In the genomic region with DNA sequence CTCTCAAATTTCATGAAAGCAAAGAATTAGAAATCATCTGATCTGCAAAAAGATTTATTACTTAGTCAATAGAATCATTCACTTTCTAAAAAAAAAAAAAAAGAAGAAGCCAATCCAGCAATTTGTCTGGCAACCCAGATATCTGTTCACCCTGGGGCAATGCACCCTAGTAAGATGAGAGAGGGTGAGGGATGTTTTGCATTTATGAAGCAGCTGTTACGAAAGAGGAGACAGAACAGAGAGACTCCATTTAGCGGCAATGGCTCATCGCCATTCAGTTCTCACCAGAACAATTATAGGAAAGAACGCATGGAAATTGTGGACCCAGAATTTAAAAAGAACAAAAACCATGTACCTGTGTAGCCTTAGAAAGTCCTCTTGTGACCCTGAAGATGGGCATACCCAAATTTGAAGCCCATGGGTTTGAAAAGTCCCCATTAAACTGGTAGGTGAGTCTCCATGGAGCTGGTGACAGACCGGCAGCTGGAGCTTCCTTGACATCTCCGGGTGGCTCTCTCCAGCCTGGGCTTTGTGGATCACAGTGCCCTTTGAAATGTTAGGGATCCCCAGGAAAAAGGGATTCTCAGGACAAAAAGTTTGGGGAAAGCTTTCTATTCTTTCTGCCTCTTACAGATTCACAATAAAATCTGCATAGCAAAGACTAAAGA, we compare ENCODE assay signal across 28 cellular contexts. TPM values are rescaled to one million over a fixed set of nuclear protein-coding genes. Genes with fewer than 3 reads are reported as not detected.
"Had no signal": no experiment of that assay in that cellular context is flagged by ENCODE, and none has a peak within 500 bp of the region (broad histone marks: within the 10 kb centered on the region; RNA-seq: fewer than 3 reads in every experiment).

No MANE protein-coding gene starts in this region.

- H3K27ac Mint-ChIP-seq: activated CD4-positive, alpha-beta memory T cell treated with anti-CD3 and anti-CD28 coated beads for 36 hours; activated CD4-positive, alpha-beta T cell treated with anti-CD3 and anti-CD28 coated beads, Interleukin-2, amount 10 ng/mL, durations not matched to agents 24 days and 14 days; activated naive CD4-positive, alpha-beta T cell treated with anti-CD3 and anti-CD28 coated beads, Interleukin-2, amount 50 U/mL, for 24 hours; activated naive CD8-positive, alpha-beta T cell treated with anti-CD3 and anti-CD28 coated beads, Interleukin-2, amount 50 U/mL, for 24 hours; activated T-helper 17 cell treated with anti-CD3 and anti-CD28 coated beads, Interleukin-2, amount 50 U/mL, for 72 hours; dendritic cell treated with granulocyte-macrophage colony-stimulating factor and Interleukin-4, amounts not matched to agents 40 ng/mL and 50 ng/mL, for 4 days; nephron had no signal

- H3K36me3 ChIP-seq: esophagus squamous epithelium, gastrocnemius medialis, neutrophil, spleen, tibial nerve had no signal

- H3K4me3 ChIP-seq: esophagus squamous epithelium, gastrocnemius medialis, hepatocyte, spleen, tibial nerve had no signal

- H3K4me3 Mint-ChIP-seq: activated CD4-positive, alpha-beta memory T cell treated with anti-CD3 and anti-CD28 coated beads for 36 hours; activated CD4-positive, alpha-beta T cell treated with anti-CD3 and anti-CD28 coated beads, Interleukin-2, amount 10 ng/mL, durations not matched to agents 24 days and 14 days; activated naive CD4-positive, alpha-beta T cell treated with anti-CD3 and anti-CD28 coated beads, Interleukin-2, amount 50 U/mL, for 24 hours; activated naive CD8-positive, alpha-beta T cell treated with anti-CD3 and anti-CD28 coated beads, Interleukin-2, amount 50 U/mL, for 24 hours; activated T-helper 17 cell treated with anti-CD3 and anti-CD28 coated beads, Interleukin-2, amount 50 U/mL, for 72 hours; dendritic cell treated with granulocyte-macrophage colony-stimulating factor and Interleukin-4, amounts not matched to agents 40 ng/mL and 50 ng/mL, for 4 days; nephron had no signal

- H3K9me3 ChIP-seq: esophagus squamous epithelium, gastrocnemius medialis, neutrophil, tibial nerve had no signal

- H2AFZ ChIP-seq: hepatocyte, parathyroid adenoma had no signal

- H3K4me1 ChIP-seq: esophagus squamous epithelium, gastrocnemius medialis, parathyroid adenoma, spleen had no signal

- H3K79me2 ChIP-seq: hepatocyte, parathyroid adenoma had no signal

- H3K4me1 Mint-ChIP-seq: activated CD4-positive, alpha-beta T cell treated with anti-CD3 and anti-CD28 coated beads, Interleukin-2, amount 10 ng/mL, durations not matched to agents 24 days and 14 days; activated naive CD4-positive, alpha-beta T cell treated with anti-CD3 and anti-CD28 coated beads, Interleukin-2, amount 50 U/mL, for 24 hours; activated naive CD8-positive, alpha-beta T cell treated with anti-CD3 and anti-CD28 coated beads, Interleukin-2, amount 50 U/mL, for 24 hours; activated T-helper 17 cell treated with anti-CD3 and anti-CD28 coated beads, Interleukin-2, amount 50 U/mL, for 72 hours had no signal

- H3K4me2 ChIP-seq: hepatocyte had no signal

- H3K27ac ChIP-seq: epithelial cell of prostate, esophagus squamous epithelium, gastrocnemius medialis, hepatocyte, neutrophil, parathyroid adenoma, spleen, tibial nerve, VCaP had no signal

- H3K9me3 Mint-ChIP-seq: activated CD4-positive, alpha-beta T cell treated with anti-CD3 and anti-CD28 coated beads, Interleukin-2, amount 10 ng/mL, durations not matched to agents 24 days and 14 days; activated naive CD4-positive, alpha-beta T cell treated with anti-CD3 and anti-CD28 coated beads, Interleukin-2, amount 50 U/mL, for 24 hours; activated naive CD8-positive, alpha-beta T cell treated with anti-CD3 and anti-CD28 coated beads, Interleukin-2, amount 50 U/mL, for 24 hours; activated T-helper 17 cell treated with anti-CD3 and anti-CD28 coated beads, Interleukin-2, amount 50 U/mL, for 72 hours; dendritic cell treated with granulocyte-macrophage colony-stimulating factor and Interleukin-4, amounts not matched to agents 40 ng/mL and 50 ng/mL, for 4 days; nephron had no signal

- H3K27me3 ChIP-seq: esophagus squamous epithelium, gastrocnemius medialis, hepatocyte, neutrophil, spleen, tibial nerve had no signal

- H3K36me3 Mint-ChIP-seq: activated CD4-positive, alpha-beta memory T cell treated with anti-CD3 and anti-CD28 coated beads for 36 hours; activated naive CD4-positive, alpha-beta T cell treated with anti-CD3 and anti-CD28 coated beads, Interleukin-2, amount 50 U/mL, for 24 hours had no signal

- H3K9ac ChIP-seq: parathyroid adenoma had no signal

- DNase-seq: activated CD4-positive, alpha-beta memory T cell treated with anti-CD3 and anti-CD28 coated beads for 36 hours; activated CD4-positive, alpha-beta T cell treated with anti-CD3 and anti-CD28 coated beads, Interleukin-2, amount 10 ng/mL, durations not matched to agents 24 days and 14 days; activated CD8-positive, alpha-beta memory T cell treated with anti-CD3 and anti-CD28 coated beads, Interleukin-2, amount 50 U/mL, for 4 hours; activated gamma-delta T cell treated with Interleukin-2 at 50 U/mL for 16 hours; activated naive CD8-positive, alpha-beta T cell treated with anti-CD3 and anti-CD28 coated beads, Interleukin-2, amount 50 U/mL, for 24 hours; activated T-cell treated with anti-CD3 and anti-CD28 coated beads, Interleukin-2, amount 50 U/mL, for 1 hour; amygdala; central memory CD4-positive, alpha-beta T cell; esophagus squamous epithelium; gastrocnemius medialis; glutamatergic neuron; left cardiac atrium; left ventricle myocardium superior; mammary epithelial cell; right cardiac atrium; spleen; stimulated activated naive CD4-positive, alpha-beta T cell had no signal

RNA-seq across cellular contexts. Expression of a gene that starts 45.5 kb away (rescaled TPM):
- total RNA-seq: activated CD8-positive, alpha-beta memory T cell treated with anti-CD3 and anti-CD28 coated beads for 36 hours had no signal
